Comparison of ENCODE assay signal across 1 cellular context in the genomic region with DNA sequence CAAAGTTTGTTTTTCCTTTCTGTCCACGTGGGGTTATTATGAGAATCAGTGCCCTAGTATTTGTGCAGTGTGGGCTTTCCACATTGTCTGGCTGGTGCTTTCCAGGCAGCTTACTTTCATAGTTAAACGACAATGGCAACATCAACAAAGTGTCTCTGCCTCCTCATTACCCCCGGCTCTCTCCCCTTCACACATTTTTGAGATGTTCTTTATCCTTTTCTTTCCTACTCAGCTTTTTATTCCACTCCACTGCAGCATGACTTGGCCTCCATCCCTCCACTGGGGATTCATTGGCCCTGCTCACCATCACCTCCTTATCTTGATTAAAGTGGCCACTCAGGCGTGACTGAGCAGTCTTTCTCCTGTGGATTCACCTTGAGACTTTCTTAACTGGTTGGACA.
TF ChIP-seq lines count a peak whose summit lies in the region.

No MANE protein-coding gene starts in this region.

TF ChIP-seq in IMR-90, 13 proteins besides CTCF, POLR2A, EP300 and RAD21 (continued from another document):
- TF ChIP-seq, protein P1, sequence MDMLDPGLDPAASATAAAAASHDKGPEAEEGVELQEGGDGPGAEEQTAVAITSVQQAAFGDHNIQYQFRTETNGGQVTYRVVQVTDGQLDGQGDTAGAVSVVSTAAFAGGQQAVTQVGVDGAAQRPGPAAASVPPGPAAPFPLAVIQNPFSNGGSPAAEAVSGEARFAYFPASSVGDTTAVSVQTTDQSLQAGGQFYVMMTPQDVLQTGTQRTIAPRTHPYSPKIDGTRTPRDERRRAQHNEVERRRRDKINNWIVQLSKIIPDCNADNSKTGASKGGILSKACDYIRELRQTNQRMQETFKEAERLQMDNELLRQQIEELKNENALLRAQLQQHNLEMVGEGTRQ (IDR thresholded peaks at IDR 0.05; ENCODE audit: low read depth, low read length), result no peak
- TF ChIP-seq RFX5 (IDR thresholded peaks at IDR 0.05; ENCODE audit: low read depth, low read length), result no peak
- no peak for TF ChIP-seq BHLHE40 (IDR thresholded peaks at IDR 0.05; ENCODE audit: low read depth, low read length)
- TF ChIP-seq CEBPB (IDR thresholded peaks at IDR 0.05; ENCODE audit: low read depth, low read length), result no peak
